In the genomic region with DNA sequence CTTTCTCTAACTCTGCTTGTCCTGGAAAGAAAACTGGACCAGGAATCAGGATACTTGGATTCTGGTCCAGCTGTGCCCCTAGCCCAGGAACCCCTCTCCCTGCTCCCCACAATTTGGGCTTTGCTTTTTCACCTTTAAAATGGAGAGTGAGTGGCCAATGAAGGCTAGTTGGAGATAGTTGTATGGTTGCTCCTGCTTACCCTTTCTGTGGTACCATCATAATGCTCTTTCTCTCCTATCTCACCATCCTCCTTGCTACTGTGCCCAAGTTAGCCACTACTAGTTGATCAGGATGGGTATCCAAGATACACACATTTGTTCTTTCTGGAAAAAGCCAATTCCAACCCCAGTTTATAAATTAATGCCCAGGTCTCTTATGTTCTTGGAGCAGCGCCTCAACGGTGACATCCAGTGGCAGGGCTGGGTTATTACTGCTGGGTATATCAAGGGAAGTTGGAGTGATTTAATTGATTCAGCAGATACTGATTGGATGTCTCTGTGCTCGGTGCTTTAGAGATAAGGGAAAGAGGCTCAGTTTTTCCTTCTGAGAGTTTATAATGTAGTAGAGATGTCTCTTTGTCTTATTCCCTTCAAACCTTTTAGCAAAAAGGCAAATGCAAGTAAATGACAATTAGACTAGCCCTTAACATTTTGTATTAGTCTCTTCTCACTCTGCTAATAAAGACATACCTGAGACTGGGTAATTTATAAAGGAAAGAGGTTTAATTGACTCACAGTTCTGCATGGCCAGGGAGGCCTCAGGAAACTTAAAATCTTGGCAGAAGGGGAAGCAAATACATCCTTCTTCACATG, we compare ENCODE assay signal across 8 cellular contexts. TPM values are rescaled to one million over a fixed set of nuclear protein-coding genes. Genes with fewer than 3 reads are reported as not detected.
DNase-seq lines count a peak whose midpoint lies in the region; ATAC-seq and TF ChIP-seq lines count a peak whose summit lies in the region.

No MANE protein-coding gene starts in this region.

- DNase-seq in NCI-H345 (lab: John Stamatoyannopoulos, UW) (peak; percentile 31), NCI-H345 treated with DMSO at 0.1 percent for 48 hours (lab: John Stamatoyannopoulos, UW; ENCODE audit: unreplicated experiment) (no peak), HL-60 (ENCODE audit: low read depth in 1 of 2, low spot score in 1 of 2) (peak in 1 of 2 experiments; percentile 59), SHP77 treated with DMSO at 0.1 percent for 48 hours (lab: John Stamatoyannopoulos, UW) (peak; percentile 15), germinal center (ENCODE audit: low spot score) (peak; percentile 72), upper lobe of right lung (peak; percentile 70)
- peak; percentile 28 for DNase-seq in activated gamma-delta T cell treated with anti-CD3 and anti-CD28 coated beads, Interleukin-2, amount 50 U/mL, for 16 hours (ENCODE audit: low read depth)

- H3K79me2 ChIP-seq in parathyroid adenoma: peaks cover 3% of the 10 kb centered on the region

- no peak overlapping the region for H3K4me2 ChIP-seq in parathyroid adenoma (ENCODE audit: low read length)

- no peak overlapping the region for H3K9ac ChIP-seq in parathyroid adenoma

- intact Hi-C loops in upper lobe of right lung (cut with DNase I): no loop called here

- H3K27ac ChIP-seq in HL-60 (replicated peaks) (no peak overlapping the region), parathyroid adenoma (peak overlapping the region; percentile 9), upper lobe of right lung (no peak overlapping the region)

- H3K27me3 ChIP-seq in HL-60 (ENCODE audit: insufficient read depth, poor library complexity, severe bottlenecking): no peaks in the 10 kb centered on the region
- H3K27me3 ChIP-seq in parathyroid adenoma (ENCODE audit: control insufficient read depth, insufficient read depth, low read length): no peaks in the 10 kb centered on the region
- no peaks in the 10 kb centered on the region for H3K27me3 ChIP-seq in upper lobe of right lung

- peak; percentile 87 for ATAC-seq in upper lobe of right lung

- peaks cover 3% of the 10 kb centered on the region for H3K36me3 ChIP-seq in parathyroid adenoma (ENCODE audit: control insufficient read depth, insufficient read depth, low read length)
- H3K36me3 ChIP-seq in upper lobe of right lung: peaks cover 100% of the 10 kb centered on the region

- no peak overlapping the region for H3K4me3 ChIP-seq in HL-60 (replicated peaks; ENCODE audit: insufficient read depth, low read length)
- H3K4me3 ChIP-seq in parathyroid adenoma (ENCODE audit: low read depth, low read length): no peak overlapping the region
- H3K4me3 ChIP-seq in upper lobe of right lung: no peak overlapping the region

- H3K4me1 ChIP-seq in parathyroid adenoma (peaks cover 5% of the 10 kb centered on the region), upper lobe of right lung (no peaks in the 10 kb centered on the region)

- no peak overlapping the region for H2AFZ ChIP-seq in parathyroid adenoma

- peak; percentile 83 for TF ChIP-seq CTCF in HL-60 (IDR thresholded peaks at IDR 0.05; ENCODE audit: insufficient read depth, low read length)
- TF ChIP-seq CTCF in parathyroid adenoma (IDR thresholded peaks at IDR 0.05): peak; percentile 100
- TF ChIP-seq CTCF in upper lobe of right lung (IDR thresholded peaks at IDR 0.05): peak; percentile 93

- H3K9me3 ChIP-seq in parathyroid adenoma (ENCODE audit: control insufficient read depth, low read length) (no peaks in the 10 kb centered on the region), upper lobe of right lung (no peaks in the 10 kb centered on the region)

RNA-seq across cellular contexts. Expression of gene FAXDC2, which starts 38.5 kb away (rescaled TPM):
- total RNA-seq in upper lobe of right lung: 79.0 TPM

RNA-seq across cellular contexts. Expression of gene CNOT8, which starts 46.6 kb away (rescaled TPM):
- total RNA-seq in upper lobe of right lung: 101 TPM

RNA-seq across cellular contexts. Expression of gene LARP1, which starts 56.7 kb away (rescaled TPM):
- total RNA-seq in upper lobe of right lung: 151 TPM
